1 cellular context compared by ENCODE assay signal in genomic region chr20:14922503-14923267, GRCh38.
TF ChIP-seq lines count a peak whose summit lies in the region.

No MANE protein-coding gene starts in this region.

TF ChIP-seq in HepG2, 621 proteins besides CTCF, POLR2A, EP300 and RAD21 (continued from another document):
- no peak for TF ChIP-seq ZNF639 (CRISPR knock-in tag; conservative IDR thresholded peaks at IDR 0.05)
- TF ChIP-seq ARNT (IDR thresholded peaks at IDR 0.05) = no peak
TF ChIP-seq in HepG2: peak in this region for 0.
